ENCODE assay signal across 1 cellular context in the genomic region with DNA sequence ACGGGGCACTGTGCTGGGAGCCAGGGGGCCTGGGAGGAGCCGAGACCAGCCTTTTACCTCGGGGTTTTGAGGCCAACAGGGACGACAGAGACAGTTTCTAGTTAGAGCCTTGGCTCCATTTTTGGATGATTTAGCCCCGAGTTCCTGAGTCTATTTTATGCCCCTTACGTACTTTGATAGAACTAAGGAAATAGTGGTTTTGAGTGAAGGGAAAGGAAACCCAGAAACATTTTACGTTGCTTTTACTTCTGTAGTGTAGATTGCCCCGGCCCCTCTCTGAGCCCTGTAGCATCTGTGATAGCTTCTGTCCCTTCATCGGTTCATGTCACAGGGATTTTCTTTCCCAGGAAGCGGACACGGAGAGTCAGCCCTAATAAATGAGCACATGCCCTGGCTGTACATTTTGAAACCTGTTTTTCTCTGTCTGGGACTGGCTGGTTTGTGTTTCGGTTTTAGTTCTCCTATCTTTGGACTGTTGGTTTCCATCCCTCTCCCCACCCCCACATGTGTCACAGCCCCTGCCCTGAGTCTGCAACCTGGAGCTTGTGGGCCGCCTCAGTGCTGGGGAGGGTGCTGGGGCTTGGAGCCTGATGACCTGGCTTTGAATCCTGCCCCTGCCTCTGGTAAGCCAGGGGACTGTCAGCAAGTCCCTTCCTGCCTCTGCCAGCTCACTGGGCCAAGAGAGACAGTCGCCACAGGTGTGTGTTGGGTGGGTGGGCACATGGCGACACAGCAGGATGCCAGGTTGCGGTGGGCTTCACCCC.
A peak's percentile ranks its signal among the peaks of the same experiment; 100 is the strongest.
TF ChIP-seq lines count a peak whose summit lies in the region.

No MANE protein-coding gene starts in this region.

TF ChIP-seq in GM12878, 131 proteins besides CTCF, POLR2A, EP300 and RAD21 (continues in another document):
- TF ChIP-seq RAD51 (IDR thresholded peaks at IDR 0.05) (peak; percentile 64; the same call in 1 of the 2 replicates), TCF12 (IDR thresholded peaks at IDR 0.05; ENCODE audit: low read depth, low read length) (peak; percentile 58), BHLHE40 (IDR thresholded peaks at IDR 0.05; ENCODE audit: borderline replicate concordance in 1 of 2, low read depth in 2 of 2, low read length in 1 of 2) (peak; percentile 67 to 70), CHD4 (IDR thresholded peaks at IDR 0.05) (no peak), HDGF (IDR thresholded peaks at IDR 0.05) (peak; percentile 98), POLR2AphosphoS5 (IDR thresholded peaks at IDR 0.05; ENCODE audit: low read length) (peak; percentile 66), SP1 (IDR thresholded peaks at IDR 0.05; ENCODE audit: low read depth, low read length) (peak; percentile 73), IKZF2 (IDR thresholded peaks at IDR 0.05) (peak; percentile 91 to 94), ZNF217 (IDR thresholded peaks at IDR 0.05) (no peak; the same call in 1 of the 2 replicates), TBL1XR1 (IDR thresholded peaks at IDR 0.05; ENCODE audit: low read depth, low read length) (peak; percentile 58; the same call in 1 of the 2 replicates), CBFB (IDR thresholded peaks at IDR 0.05; ENCODE audit: low read depth) (peak; percentile 75), TARDBP (IDR thresholded peaks at IDR 0.05; ENCODE audit: borderline replicate concordance) (peak; percentile 40; the same call in 1 of the 2 replicates), PAX5 (IDR thresholded peaks at IDR 0.05; ENCODE audit: borderline replicate concordance, low read depth, low read length) (peak; percentile 84), CREM (IDR thresholded peaks at IDR 0.05; ENCODE audit: low read depth) (peak; percentile 75; the same call in 1 of the 2 replicates), SREBF2 (IDR thresholded peaks at IDR 0.05; ENCODE audit: low read length) (no peak), CHD2 (IDR thresholded peaks at IDR 0.05; ENCODE audit: borderline replicate concordance, low read depth, low read length) (peak; percentile 87), ZBED1 (IDR thresholded peaks at IDR 0.05; ENCODE audit: borderline replicate concordance) (peak; percentile 62; the same call in 1 of the 2 replicates), SMAD5 (IDR thresholded peaks at IDR 0.05; ENCODE audit: low read depth) (peak; percentile 16; the same call in 1 of the 2 replicates), GATAD2B (conservative IDR thresholded peaks at IDR 0.05; ENCODE audit: low read depth) (0 out of 2 replicates have a peak, but pooled peaks have one; percentile 10), MEF2A (IDR thresholded peaks at IDR 0.05; ENCODE audit: insufficient read depth, low read depth, low read length) (0 out of 2 replicates have a peak, but pooled peaks have one; percentile 52), NR2F1 (conservative IDR thresholded peaks at IDR 0.05) (0 out of 2 replicates have a peak, but pooled peaks have one; percentile 26), SIX5 (IDR thresholded peaks at IDR 0.05; ENCODE audit: low read depth, low read length, severe bottlenecking) (no peak)
- TF ChIP-seq, protein P1, sequence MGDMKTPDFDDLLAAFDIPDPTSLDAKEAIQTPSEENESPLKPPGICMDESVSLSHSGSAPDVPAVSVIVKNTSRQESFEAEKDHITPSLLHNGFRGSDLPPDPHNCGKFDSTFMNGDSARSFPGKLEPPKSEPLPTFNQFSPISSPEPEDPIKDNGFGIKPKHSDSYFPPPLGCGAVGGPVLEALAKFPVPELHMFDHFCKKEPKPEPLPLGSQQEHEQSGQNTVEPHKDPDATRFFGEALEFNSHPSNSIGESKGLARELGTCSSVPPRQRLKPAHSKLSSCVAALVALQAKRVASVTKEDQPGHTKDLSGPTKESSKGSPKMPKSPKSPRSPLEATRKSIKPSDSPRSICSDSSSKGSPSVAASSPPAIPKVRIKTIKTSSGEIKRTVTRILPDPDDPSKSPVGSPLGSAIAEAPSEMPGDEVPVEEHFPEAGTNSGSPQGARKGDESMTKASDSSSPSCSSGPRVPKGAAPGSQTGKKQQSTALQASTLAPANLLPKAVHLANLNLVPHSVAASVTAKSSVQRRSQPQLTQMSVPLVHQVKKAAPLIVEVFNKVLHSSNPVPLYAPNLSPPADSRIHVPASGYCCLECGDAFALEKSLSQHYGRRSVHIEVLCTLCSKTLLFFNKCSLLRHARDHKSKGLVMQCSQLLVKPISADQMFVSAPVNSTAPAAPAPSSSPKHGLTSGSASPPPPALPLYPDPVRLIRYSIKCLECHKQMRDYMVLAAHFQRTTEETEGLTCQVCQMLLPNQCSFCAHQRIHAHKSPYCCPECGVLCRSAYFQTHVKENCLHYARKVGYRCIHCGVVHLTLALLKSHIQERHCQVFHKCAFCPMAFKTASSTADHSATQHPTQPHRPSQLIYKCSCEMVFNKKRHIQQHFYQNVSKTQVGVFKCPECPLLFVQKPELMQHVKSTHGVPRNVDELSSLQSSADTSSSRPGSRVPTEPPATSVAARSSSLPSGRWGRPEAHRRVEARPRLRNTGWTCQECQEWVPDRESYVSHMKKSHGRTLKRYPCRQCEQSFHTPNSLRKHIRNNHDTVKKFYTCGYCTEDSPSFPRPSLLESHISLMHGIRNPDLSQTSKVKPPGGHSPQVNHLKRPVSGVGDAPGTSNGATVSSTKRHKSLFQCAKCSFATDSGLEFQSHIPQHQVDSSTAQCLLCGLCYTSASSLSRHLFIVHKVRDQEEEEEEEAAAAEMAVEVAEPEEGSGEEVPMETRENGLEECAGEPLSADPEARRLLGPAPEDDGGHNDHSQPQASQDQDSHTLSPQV (IDR thresholded peaks at IDR 0.05): peak; percentile 85
- TF ChIP-seq, protein P2, sequence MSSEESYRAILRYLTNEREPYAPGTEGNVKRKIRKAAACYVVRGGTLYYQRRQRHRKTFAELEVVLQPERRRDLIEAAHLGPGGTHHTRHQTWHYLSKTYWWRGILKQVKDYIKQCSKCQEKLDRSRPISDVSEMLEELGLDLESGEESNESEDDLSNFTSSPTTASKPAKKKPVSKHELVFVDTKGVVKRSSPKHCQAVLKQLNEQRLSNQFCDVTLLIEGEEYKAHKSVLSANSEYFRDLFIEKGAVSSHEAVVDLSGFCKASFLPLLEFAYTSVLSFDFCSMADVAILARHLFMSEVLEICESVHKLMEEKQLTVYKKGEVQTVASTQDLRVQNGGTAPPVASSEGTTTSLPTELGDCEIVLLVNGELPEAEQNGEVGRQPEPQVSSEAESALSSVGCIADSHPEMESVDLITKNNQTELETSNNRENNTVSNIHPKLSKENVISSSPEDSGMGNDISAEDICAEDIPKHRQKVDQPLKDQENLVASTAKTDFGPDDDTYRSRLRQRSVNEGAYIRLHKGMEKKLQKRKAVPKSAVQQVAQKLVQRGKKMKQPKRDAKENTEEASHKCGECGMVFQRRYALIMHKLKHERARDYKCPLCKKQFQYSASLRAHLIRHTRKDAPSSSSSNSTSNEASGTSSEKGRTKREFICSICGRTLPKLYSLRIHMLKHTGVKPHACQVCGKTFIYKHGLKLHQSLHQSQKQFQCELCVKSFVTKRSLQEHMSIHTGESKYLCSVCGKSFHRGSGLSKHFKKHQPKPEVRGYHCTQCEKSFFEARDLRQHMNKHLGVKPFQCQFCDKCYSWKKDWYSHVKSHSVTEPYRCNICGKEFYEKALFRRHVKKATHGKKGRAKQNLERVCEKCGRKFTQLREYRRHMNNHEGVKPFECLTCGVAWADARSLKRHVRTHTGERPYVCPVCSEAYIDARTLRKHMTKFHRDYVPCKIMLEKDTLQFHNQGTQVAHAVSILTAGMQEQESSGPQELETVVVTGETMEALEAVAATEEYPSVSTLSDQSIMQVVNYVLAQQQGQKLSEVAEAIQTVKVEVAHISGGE (CRISPR knock-in tag; IDR thresholded peaks at IDR 0.05): peak; percentile 28; the same call in 1 of the 2 replicates
- TF ChIP-seq, protein P3, sequence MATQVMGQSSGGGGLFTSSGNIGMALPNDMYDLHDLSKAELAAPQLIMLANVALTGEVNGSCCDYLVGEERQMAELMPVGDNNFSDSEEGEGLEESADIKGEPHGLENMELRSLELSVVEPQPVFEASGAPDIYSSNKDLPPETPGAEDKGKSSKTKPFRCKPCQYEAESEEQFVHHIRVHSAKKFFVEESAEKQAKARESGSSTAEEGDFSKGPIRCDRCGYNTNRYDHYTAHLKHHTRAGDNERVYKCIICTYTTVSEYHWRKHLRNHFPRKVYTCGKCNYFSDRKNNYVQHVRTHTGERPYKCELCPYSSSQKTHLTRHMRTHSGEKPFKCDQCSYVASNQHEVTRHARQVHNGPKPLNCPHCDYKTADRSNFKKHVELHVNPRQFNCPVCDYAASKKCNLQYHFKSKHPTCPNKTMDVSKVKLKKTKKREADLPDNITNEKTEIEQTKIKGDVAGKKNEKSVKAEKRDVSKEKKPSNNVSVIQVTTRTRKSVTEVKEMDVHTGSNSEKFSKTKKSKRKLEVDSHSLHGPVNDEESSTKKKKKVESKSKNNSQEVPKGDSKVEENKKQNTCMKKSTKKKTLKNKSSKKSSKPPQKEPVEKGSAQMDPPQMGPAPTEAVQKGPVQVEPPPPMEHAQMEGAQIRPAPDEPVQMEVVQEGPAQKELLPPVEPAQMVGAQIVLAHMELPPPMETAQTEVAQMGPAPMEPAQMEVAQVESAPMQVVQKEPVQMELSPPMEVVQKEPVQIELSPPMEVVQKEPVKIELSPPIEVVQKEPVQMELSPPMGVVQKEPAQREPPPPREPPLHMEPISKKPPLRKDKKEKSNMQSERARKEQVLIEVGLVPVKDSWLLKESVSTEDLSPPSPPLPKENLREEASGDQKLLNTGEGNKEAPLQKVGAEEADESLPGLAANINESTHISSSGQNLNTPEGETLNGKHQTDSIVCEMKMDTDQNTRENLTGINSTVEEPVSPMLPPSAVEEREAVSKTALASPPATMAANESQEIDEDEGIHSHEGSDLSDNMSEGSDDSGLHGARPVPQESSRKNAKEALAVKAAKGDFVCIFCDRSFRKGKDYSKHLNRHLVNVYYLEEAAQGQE (IDR thresholded peaks at IDR 0.05; ENCODE audit: low read depth, low read length): no peak
- TF ChIP-seq, protein P4, sequence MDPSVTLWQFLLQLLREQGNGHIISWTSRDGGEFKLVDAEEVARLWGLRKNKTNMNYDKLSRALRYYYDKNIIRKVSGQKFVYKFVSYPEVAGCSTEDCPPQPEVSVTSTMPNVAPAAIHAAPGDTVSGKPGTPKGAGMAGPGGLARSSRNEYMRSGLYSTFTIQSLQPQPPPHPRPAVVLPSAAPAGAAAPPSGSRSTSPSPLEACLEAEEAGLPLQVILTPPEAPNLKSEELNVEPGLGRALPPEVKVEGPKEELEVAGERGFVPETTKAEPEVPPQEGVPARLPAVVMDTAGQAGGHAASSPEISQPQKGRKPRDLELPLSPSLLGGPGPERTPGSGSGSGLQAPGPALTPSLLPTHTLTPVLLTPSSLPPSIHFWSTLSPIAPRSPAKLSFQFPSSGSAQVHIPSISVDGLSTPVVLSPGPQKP (IDR thresholded peaks at IDR 0.05; ENCODE audit: low read depth, low read length): no peak
- TF ChIP-seq, protein P5, sequence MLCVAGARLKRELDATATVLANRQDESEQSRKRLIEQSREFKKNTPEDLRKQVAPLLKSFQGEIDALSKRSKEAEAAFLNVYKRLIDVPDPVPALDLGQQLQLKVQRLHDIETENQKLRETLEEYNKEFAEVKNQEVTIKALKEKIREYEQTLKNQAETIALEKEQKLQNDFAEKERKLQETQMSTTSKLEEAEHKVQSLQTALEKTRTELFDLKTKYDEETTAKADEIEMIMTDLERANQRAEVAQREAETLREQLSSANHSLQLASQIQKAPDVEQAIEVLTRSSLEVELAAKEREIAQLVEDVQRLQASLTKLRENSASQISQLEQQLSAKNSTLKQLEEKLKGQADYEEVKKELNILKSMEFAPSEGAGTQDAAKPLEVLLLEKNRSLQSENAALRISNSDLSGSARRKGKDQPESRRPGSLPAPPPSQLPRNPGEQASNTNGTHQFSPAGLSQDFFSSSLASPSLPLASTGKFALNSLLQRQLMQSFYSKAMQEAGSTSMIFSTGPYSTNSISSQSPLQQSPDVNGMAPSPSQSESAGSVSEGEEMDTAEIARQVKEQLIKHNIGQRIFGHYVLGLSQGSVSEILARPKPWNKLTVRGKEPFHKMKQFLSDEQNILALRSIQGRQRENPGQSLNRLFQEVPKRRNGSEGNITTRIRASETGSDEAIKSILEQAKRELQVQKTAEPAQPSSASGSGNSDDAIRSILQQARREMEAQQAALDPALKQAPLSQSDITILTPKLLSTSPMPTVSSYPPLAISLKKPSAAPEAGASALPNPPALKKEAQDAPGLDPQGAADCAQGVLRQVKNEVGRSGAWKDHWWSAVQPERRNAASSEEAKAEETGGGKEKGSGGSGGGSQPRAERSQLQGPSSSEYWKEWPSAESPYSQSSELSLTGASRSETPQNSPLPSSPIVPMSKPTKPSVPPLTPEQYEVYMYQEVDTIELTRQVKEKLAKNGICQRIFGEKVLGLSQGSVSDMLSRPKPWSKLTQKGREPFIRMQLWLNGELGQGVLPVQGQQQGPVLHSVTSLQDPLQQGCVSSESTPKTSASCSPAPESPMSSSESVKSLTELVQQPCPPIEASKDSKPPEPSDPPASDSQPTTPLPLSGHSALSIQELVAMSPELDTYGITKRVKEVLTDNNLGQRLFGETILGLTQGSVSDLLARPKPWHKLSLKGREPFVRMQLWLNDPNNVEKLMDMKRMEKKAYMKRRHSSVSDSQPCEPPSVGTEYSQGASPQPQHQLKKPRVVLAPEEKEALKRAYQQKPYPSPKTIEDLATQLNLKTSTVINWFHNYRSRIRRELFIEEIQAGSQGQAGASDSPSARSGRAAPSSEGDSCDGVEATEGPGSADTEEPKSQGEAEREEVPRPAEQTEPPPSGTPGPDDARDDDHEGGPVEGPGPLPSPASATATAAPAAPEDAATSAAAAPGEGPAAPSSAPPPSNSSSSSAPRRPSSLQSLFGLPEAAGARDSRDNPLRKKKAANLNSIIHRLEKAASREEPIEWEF (IDR thresholded peaks at IDR 0.05; ENCODE audit: insufficient replicate concordance, low read depth, low read length): peak; percentile 45
- TF ChIP-seq, protein P6, sequence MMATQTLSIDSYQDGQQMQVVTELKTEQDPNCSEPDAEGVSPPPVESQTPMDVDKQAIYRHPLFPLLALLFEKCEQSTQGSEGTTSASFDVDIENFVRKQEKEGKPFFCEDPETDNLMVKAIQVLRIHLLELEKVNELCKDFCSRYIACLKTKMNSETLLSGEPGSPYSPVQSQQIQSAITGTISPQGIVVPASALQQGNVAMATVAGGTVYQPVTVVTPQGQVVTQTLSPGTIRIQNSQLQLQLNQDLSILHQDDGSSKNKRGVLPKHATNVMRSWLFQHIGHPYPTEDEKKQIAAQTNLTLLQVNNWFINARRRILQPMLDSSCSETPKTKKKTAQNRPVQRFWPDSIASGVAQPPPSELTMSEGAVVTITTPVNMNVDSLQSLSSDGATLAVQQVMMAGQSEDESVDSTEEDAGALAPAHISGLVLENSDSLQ (IDR thresholded peaks at IDR 0.05): no peak; the same call in 1 of the 2 replicates
- TF ChIP-seq, protein P7, sequence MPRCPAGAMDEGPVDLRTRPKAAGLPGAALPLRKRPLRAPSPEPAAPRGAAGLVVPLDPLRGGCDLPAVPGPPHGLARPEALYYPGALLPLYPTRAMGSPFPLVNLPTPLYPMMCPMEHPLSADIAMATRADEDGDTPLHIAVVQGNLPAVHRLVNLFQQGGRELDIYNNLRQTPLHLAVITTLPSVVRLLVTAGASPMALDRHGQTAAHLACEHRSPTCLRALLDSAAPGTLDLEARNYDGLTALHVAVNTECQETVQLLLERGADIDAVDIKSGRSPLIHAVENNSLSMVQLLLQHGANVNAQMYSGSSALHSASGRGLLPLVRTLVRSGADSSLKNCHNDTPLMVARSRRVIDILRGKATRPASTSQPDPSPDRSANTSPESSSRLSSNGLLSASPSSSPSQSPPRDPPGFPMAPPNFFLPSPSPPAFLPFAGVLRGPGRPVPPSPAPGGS (IDR thresholded peaks at IDR 0.05; ENCODE audit: borderline replicate concordance, insufficient read depth, low read depth, low read length, poor library complexity, severe bottlenecking): peak; percentile 20
